In the genomic region with DNA sequence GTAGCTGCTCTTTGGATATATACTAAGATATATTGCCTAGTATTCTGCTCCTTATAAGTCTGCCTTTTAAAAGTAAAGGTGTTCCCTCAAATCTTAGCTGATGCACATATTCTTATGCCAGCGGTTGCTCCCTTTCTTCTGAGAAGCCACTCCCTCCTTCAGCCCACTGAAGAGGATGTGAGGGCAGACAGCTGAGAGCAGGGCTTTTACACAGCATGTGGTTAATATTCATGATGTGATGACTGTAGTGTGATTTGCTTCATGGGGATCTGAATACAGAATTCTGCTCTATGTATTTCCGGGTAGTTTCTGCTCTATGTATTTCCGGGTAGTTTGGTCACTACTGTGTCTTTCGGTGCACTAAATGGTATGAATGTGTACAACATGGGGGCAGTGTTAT, we compare ENCODE assay signal across 11 cellular contexts.
DNase-seq lines count a peak whose midpoint lies in the region; ATAC-seq lines count a peak whose summit lies in the region.
"Had no signal": no experiment of that assay in that cellular context is flagged by ENCODE, and none has a peak within 500 bp of the region (broad histone marks: within the 10 kb centered on the region; RNA-seq: fewer than 3 reads in every experiment).

No MANE protein-coding gene starts in this region.

- peak; percentile 99 for ATAC-seq in stimulated activated effector memory CD8-positive, alpha-beta T cell treated with anti-CD3 and anti-CD28 coated beads, Interleukin-12 subunit alpha, Interleukin-12 subunit beta, amount 100 ng/mL, for 72 hours
- no peak for ATAC-seq in HG02763 (IDR thresholded peaks at IDR 0.05; ENCODE audit: unreplicated experiment)
- ATAC-seq in HG03095 (IDR thresholded peaks at IDR 0.05; ENCODE audit: unreplicated experiment), result no peak

- no peak overlapping the region for H3K4me3 Mint-ChIP-seq in activated CD4-positive, alpha-beta memory T cell treated with anti-CD3 and anti-CD28 coated beads, Interleukin-2, amount 10 ng/mL, durations not matched to agents 7 days and 5 days
- H3K4me3 Mint-ChIP-seq in activated CD4-positive, alpha-beta memory T cell treated with anti-CD3 and anti-CD28 coated beads for 36 hours, result no peak overlapping the region
- H3K4me3 Mint-ChIP-seq in dendritic cell treated with granulocyte-macrophage colony-stimulating factor and Interleukin-4, amounts not matched to agents 40 ng/mL and 50 ng/mL, for 4 days, result no peak overlapping the region
- H3K4me3 Mint-ChIP-seq in stimulated activated effector memory CD8-positive, alpha-beta T cell treated with anti-CD3 and anti-CD28 coated beads, Interleukin-12 subunit alpha, Interleukin-12 subunit beta, amount 100 ng/mL, for 72 hours, result no peak overlapping the region

- no peaks in the 10 kb centered on the region for H3K27me3 Mint-ChIP-seq in activated CD4-positive, alpha-beta memory T cell treated with anti-CD3 and anti-CD28 coated beads, Interleukin-2, amount 10 ng/mL, durations not matched to agents 7 days and 5 days
- H3K27me3 Mint-ChIP-seq in activated CD4-positive, alpha-beta memory T cell treated with anti-CD3 and anti-CD28 coated beads for 36 hours, result no peaks in the 10 kb centered on the region
- H3K27me3 Mint-ChIP-seq in dendritic cell treated with granulocyte-macrophage colony-stimulating factor and Interleukin-4, amounts not matched to agents 40 ng/mL and 50 ng/mL, for 4 days, result no peaks in the 10 kb centered on the region

- DNase-seq in activated CD4-positive, alpha-beta memory T cell treated with anti-CD3 and anti-CD28 coated beads, Interleukin-2, amount 10 ng/mL, durations not matched to agents 7 days and 5 days, result peak; percentile 36
- no peak for DNase-seq in activated CD4-positive, alpha-beta memory T cell treated with anti-CD3 and anti-CD28 coated beads for 36 hours
- DNase-seq in NOMO-1 (lab: John Stamatoyannopoulos, UW; ENCODE audit: unreplicated experiment in 2 of 2) (peak; percentile 48 to 61), NCI-H1048 (lab: John Stamatoyannopoulos, UW) (no peak)
- DNase-seq in stimulated activated effector memory CD8-positive, alpha-beta T cell treated with anti-CD3 and anti-CD28 coated beads, Interleukin-12 subunit alpha, Interleukin-12 subunit beta, amount 100 ng/mL, for 72 hours (ENCODE audit: low spot score in 2 of 2), result peak in 1 of 2 donors; percentile 49
- DNase-seq: NCI-H1417 treated with DMSO at 0.1 percent for 48 hours, NCI-H526 treated with DMSO at 0.1 percent for 48 hours, T-helper 9 cell had no signal

- H3K36me3 Mint-ChIP-seq in activated CD4-positive, alpha-beta memory T cell treated with anti-CD3 and anti-CD28 coated beads, Interleukin-2, amount 10 ng/mL, durations not matched to agents 7 days and 5 days (ENCODE audit: low read depth), result peaks cover 18% of the 10 kb centered on the region
- H3K36me3 Mint-ChIP-seq in activated CD4-positive, alpha-beta memory T cell treated with anti-CD3 and anti-CD28 coated beads for 36 hours, result peaks cover 31% of the 10 kb centered on the region
- peaks cover 35% of the 10 kb centered on the region for H3K36me3 Mint-ChIP-seq in dendritic cell treated with granulocyte-macrophage colony-stimulating factor and Interleukin-4, amounts not matched to agents 40 ng/mL and 50 ng/mL, for 4 days (ENCODE audit: low read depth)
- peaks cover 18% of the 10 kb centered on the region for H3K36me3 Mint-ChIP-seq in stimulated activated effector memory CD8-positive, alpha-beta T cell treated with anti-CD3 and anti-CD28 coated beads, Interleukin-12 subunit alpha, Interleukin-12 subunit beta, amount 100 ng/mL, for 72 hours

- peaks cover 13% of the 10 kb centered on the region for H3K4me1 Mint-ChIP-seq in activated CD4-positive, alpha-beta memory T cell treated with anti-CD3 and anti-CD28 coated beads, Interleukin-2, amount 10 ng/mL, durations not matched to agents 7 days and 5 days
- H3K4me1 Mint-ChIP-seq in activated CD4-positive, alpha-beta memory T cell treated with anti-CD3 and anti-CD28 coated beads for 36 hours (ENCODE audit: low read depth), result no peaks in the 10 kb centered on the region
- peaks cover 9% of the 10 kb centered on the region for H3K4me1 Mint-ChIP-seq in dendritic cell treated with granulocyte-macrophage colony-stimulating factor and Interleukin-4, amounts not matched to agents 40 ng/mL and 50 ng/mL, for 4 days (ENCODE audit: low read depth)
- H3K4me1 Mint-ChIP-seq in stimulated activated effector memory CD8-positive, alpha-beta T cell treated with anti-CD3 and anti-CD28 coated beads, Interleukin-12 subunit alpha, Interleukin-12 subunit beta, amount 100 ng/mL, for 72 hours, result peaks cover 11% of the 10 kb centered on the region

- POLR2A ChIA-PET in activated CD4-positive, alpha-beta memory T cell treated with anti-CD3 and anti-CD28 coated beads, Interleukin-2, amount 10 ng/mL, durations not matched to agents 7 days and 5 days (lab: Charles Lee), result no interaction called here
- POLR2A ChIA-PET in activated CD4-positive, alpha-beta memory T cell treated with anti-CD3 and anti-CD28 coated beads for 36 hours (lab: Charles Lee), result no interaction called here

- intact Hi-C loops in activated CD4-positive, alpha-beta memory T cell treated with anti-CD3 and anti-CD28 coated beads for 36 hours (cut with micrococcal nuclease), result no loop called here
- intact Hi-C loops in dendritic cell treated with granulocyte-macrophage colony-stimulating factor and Interleukin-4, amounts not matched to agents 40 ng/mL and 50 ng/mL, for 4 days (cut with micrococcal nuclease), result no loop called here

- CTCF ChIA-PET in activated CD4-positive, alpha-beta memory T cell treated with anti-CD3 and anti-CD28 coated beads, Interleukin-2, amount 10 ng/mL, durations not matched to agents 7 days and 5 days (lab: Charles Lee), result no interaction called here
- CTCF ChIA-PET in activated CD4-positive, alpha-beta memory T cell treated with anti-CD3 and anti-CD28 coated beads for 36 hours (lab: Charles Lee), result no interaction called here

- peak overlapping the region; percentile 52 for H3K27ac Mint-ChIP-seq in activated CD4-positive, alpha-beta memory T cell treated with anti-CD3 and anti-CD28 coated beads, Interleukin-2, amount 10 ng/mL, durations not matched to agents 7 days and 5 days
- H3K27ac Mint-ChIP-seq in activated CD4-positive, alpha-beta memory T cell treated with anti-CD3 and anti-CD28 coated beads for 36 hours, result no peak overlapping the region
- H3K27ac Mint-ChIP-seq in dendritic cell treated with granulocyte-macrophage colony-stimulating factor and Interleukin-4, amounts not matched to agents 40 ng/mL and 50 ng/mL, for 4 days, result peak overlapping the region; percentile 37
- peak overlapping the region; percentile 72 for H3K27ac Mint-ChIP-seq in stimulated activated effector memory CD8-positive, alpha-beta T cell treated with anti-CD3 and anti-CD28 coated beads, Interleukin-12 subunit alpha, Interleukin-12 subunit beta, amount 100 ng/mL, for 72 hours

- no peaks in the 10 kb centered on the region for H3K9me3 Mint-ChIP-seq in activated CD4-positive, alpha-beta memory T cell treated with anti-CD3 and anti-CD28 coated beads, Interleukin-2, amount 10 ng/mL, durations not matched to agents 7 days and 5 days
- H3K9me3 Mint-ChIP-seq in activated CD4-positive, alpha-beta memory T cell treated with anti-CD3 and anti-CD28 coated beads for 36 hours, result no peaks in the 10 kb centered on the region
- H3K9me3 Mint-ChIP-seq in dendritic cell treated with granulocyte-macrophage colony-stimulating factor and Interleukin-4, amounts not matched to agents 40 ng/mL and 50 ng/mL, for 4 days, result no peaks in the 10 kb centered on the region
- H3K9me3 Mint-ChIP-seq in stimulated activated effector memory CD8-positive, alpha-beta T cell treated with anti-CD3 and anti-CD28 coated beads, Interleukin-12 subunit alpha, Interleukin-12 subunit beta, amount 100 ng/mL, for 72 hours, result no peaks in the 10 kb centered on the region

Comparison
In these comparisons a context has a peak if more than half of its experiments do, and no peak if none do; other contexts are left out.
1. DNase-seq: peak in activated CD4-positive, alpha-beta memory T cell treated with anti-CD3 and anti-CD28 coated beads, Interleukin-2, amount 10 ng/mL, durations not matched to agents 7 days and 5 days (single experiment) and NOMO-1 (2 of 2); none in activated CD4-positive, alpha-beta memory T cell treated with anti-CD3 and anti-CD28 coated beads for 36 hours (single experiment) and NCI-H1048 (single experiment).